19 cellular contexts compared by ENCODE assay signal in genomic region chr3:127394031-127394430, GRCh38.
DNase-seq lines count a peak whose midpoint lies in the region; ATAC-seq, FAIRE-seq and TF ChIP-seq lines count a peak whose summit lies in the region.
"Had no signal": no experiment of that assay in that cellular context is flagged by ENCODE, and none has a peak within 500 bp of the region (broad histone marks: within the 10 kb centered on the region; RNA-seq: fewer than 3 reads in every experiment).

No MANE protein-coding gene starts in this region.

- no peak for TF ChIP-seq RAD21 in H1 (IDR thresholded peaks at IDR 0.05 in 1 of 2, conservative IDR thresholded peaks at IDR 0.05 in 1 of 2; ENCODE audit: low read depth in 2 of 2, low read length in 2 of 2)

- H3F3A ChIP-seq in smooth muscle cell (ENCODE audit: low read depth): no peaks in the 10 kb centered on the region

- H3K9ac ChIP-seq in H1 (replicated peaks in 1 of 4; ENCODE audit: extremely low read depth in 1 of 4, low read depth in 3 of 4, low read length in 3 of 4) (no peak overlapping the region), smooth muscle cell (ENCODE audit: low read depth) (no peak overlapping the region)

- H3K27ac ChIP-seq in H1 (ENCODE audit: low read depth, low read length) (no peak overlapping the region), upper lobe of right lung (no peak overlapping the region), smooth muscle cell (ENCODE audit: low read depth) (no peak overlapping the region)
- H3K27ac ChIP-seq: 22Rv1, A549, C4-2B had no signal

- H3K4me3 ChIP-seq in H1 (ENCODE audit: extremely low read depth in 1 of 4, insufficient read depth in 2 of 4, low read depth in 3 of 4, low read length in 4 of 4) (no peak overlapping the region), upper lobe of right lung (no peak overlapping the region), smooth muscle cell (no peak overlapping the region)
- H3K4me3 ChIP-seq: A549, GM12878, HAP-1 had no signal

- H3K36me3 ChIP-seq in H1 (ENCODE audit: control insufficient read depth in 2 of 4, insufficient read depth in 4 of 4, low read length in 3 of 4) (no peaks in the 10 kb centered on the region), upper lobe of right lung (no peaks in the 10 kb centered on the region), smooth muscle cell (ENCODE audit: low read depth) (no peaks in the 10 kb centered on the region)
- H3K36me3 ChIP-seq: HAP-1 had no signal

- H4K91ac ChIP-seq in H1 (replicated peaks; ENCODE audit: insufficient read length, low read length): peak overlapping the region; percentile 46

- no peak overlapping the region for H3K4ac ChIP-seq in H1 (replicated peaks; ENCODE audit: insufficient read length, low read depth, low read length)

- no peak overlapping the region for H2BK5ac ChIP-seq in H1 (ENCODE audit: low read depth, low read length)

- no peak overlapping the region for H3K56ac ChIP-seq in H1 (replicated peaks; ENCODE audit: insufficient read length, low read depth, low read length)

- no peak overlapping the region for H3K18ac ChIP-seq in H1 (ENCODE audit: extremely low read depth, low read length)

- H3K4me1 ChIP-seq in H1 (replicated peaks in 1 of 4; ENCODE audit: control insufficient read depth in 3 of 4, insufficient read depth in 4 of 4, low read length in 3 of 4) (peaks cover 6 to 19% (median 14%) of the 10 kb centered on the region in 4 experiments), upper lobe of right lung (no peaks in the 10 kb centered on the region), smooth muscle cell (ENCODE audit: low read depth) (peaks cover 23% of the 10 kb centered on the region)
- H3K4me1 ChIP-seq: A549 had no signal

- H3K14ac ChIP-seq in H1 (ENCODE audit: insufficient read length): no peak overlapping the region

- no peaks in the 10 kb centered on the region for H3K23me2 ChIP-seq in H1 (ENCODE audit: low read depth, low read length)

- DNase-seq in DMS 273 (lab: John Stamatoyannopoulos, UW; ENCODE audit: unreplicated experiment) (peak; percentile 28), DMS 273 treated with DMSO at 0.1 percent for 48 hours (lab: John Stamatoyannopoulos, UW) (no peak), H1 (ENCODE audit: low read depth in 1 of 2, low spot score in 2 of 2) (no peak), mesenteric fat pad (ENCODE audit: low spot score) (peak; percentile 72), upper lobe of right lung (peak; percentile 48), smooth muscle cell (lab: John Stamatoyannopoulos, UW; ENCODE audit: unreplicated experiment) (no peak)
- DNase-seq: AML-193; Caco-2; CD4-positive, alpha-beta T cell; DMS53; DND-41; EL had no signal

- ATAC-seq in upper lobe of right lung (no peak), HG02759 (IDR thresholded peaks at IDR 0.05; ENCODE audit: unreplicated experiment) (no peak)
- ATAC-seq: A549, GM12878 had no signal

- no peak for TF ChIP-seq CTCF in H1 (IDR thresholded peaks at IDR 0.05; ENCODE audit: control extremely low read depth in 1 of 3, insufficient read depth in 1 of 3, low read depth in 1 of 3, low read length in 3 of 3)
- no peak for TF ChIP-seq CTCF in upper lobe of right lung (IDR thresholded peaks at IDR 0.05)
- TF ChIP-seq CTCF in smooth muscle cell (IDR thresholded peaks at IDR 0.05; ENCODE audit: borderline replicate concordance, insufficient read depth, poor library complexity, severe bottlenecking): no peak

- H2BK12ac ChIP-seq in H1 (ENCODE audit: low read depth, low read length): no peak overlapping the region; the same call in 1 of the 2 replicates

- H2BK20ac ChIP-seq in H1 (ENCODE audit: low read length): no peak overlapping the region

- H2BK15ac ChIP-seq in H1 (ENCODE audit: low read length): no peak overlapping the region

- WGBS in H1 (ENCODE audit: extremely low coverage in 1 of 2, insufficient coverage in 1 of 2, insufficient read length in 1 of 2, insufficient replicate concordance in 2 of 2, low coverage in 1 of 2, low lambda C conversion rate in 2 of 2, missing lambda C conversion rate in 1 of 2), 2 experiments: 68% methylated on average over 4 of the region's 4 CpGs; no CpG with 5 or more reads in 1 of the 2 experiments
- 83% methylated on average over 4 of the region's 4 CpGs for WGBS in smooth muscle cell (ENCODE audit: low lambda C conversion rate)

- H4K20me1 ChIP-seq in H1 (replicated peaks in 1 of 2; ENCODE audit: control insufficient read depth in 1 of 2, insufficient read depth in 2 of 2, low read length in 2 of 2): no peaks in the 10 kb centered on the region
- no peaks in the 10 kb centered on the region for H4K20me1 ChIP-seq in smooth muscle cell (ENCODE audit: low read depth)

- FAIRE-seq in H1 (lab: Jason Lieb, UNC): no peak
- FAIRE-seq: A549, GM12878, GM19239 had no signal

- H3K4me2 ChIP-seq in H1 (ENCODE audit: insufficient read depth in 1 of 2, low read depth in 2 of 2, low read length in 2 of 2) (no peak overlapping the region), smooth muscle cell (no peak overlapping the region)
- H3K4me2 ChIP-seq: A549 had no signal

- H3K79me1 ChIP-seq in H1 (ENCODE audit: low read depth, low read length): no peaks in the 10 kb centered on the region

- TF ChIP-seq EP300 in H1 (IDR thresholded peaks at IDR 0.05; ENCODE audit: borderline replicate concordance in 1 of 2, low read depth in 2 of 2, low read length in 2 of 2): no peak

- H3K23ac ChIP-seq in H1 (ENCODE audit: insufficient read length): no peak overlapping the region

- no peaks in the 10 kb centered on the region; a peak in 1 of 7 replicates for H3K27me3 ChIP-seq in H1 (replicated peaks in 1 of 4; ENCODE audit: control insufficient read depth in 3 of 4, extremely low read depth in 1 of 4, insufficient read depth in 3 of 4, low read length in 3 of 4)
- H3K27me3 ChIP-seq in upper lobe of right lung: no peaks in the 10 kb centered on the region
- no peaks in the 10 kb centered on the region for H3K27me3 ChIP-seq in smooth muscle cell (ENCODE audit: low read depth)

- intact Hi-C loops in upper lobe of right lung (cut with DNase I): no loop called here

- no peak overlapping the region for H4K5ac ChIP-seq in H1 (ENCODE audit: insufficient read length, low read depth, low read length)

- CTCF ChIA-PET in H1 (lab: Charles Lee; ENCODE audit: partially characterized antibody): interaction anchor here (1.0 to 6.7 kb wide), 2 partner anchors 14 to 19 kb away, joined by 3 to 43 read pairs; no protein-coding TSS in a partner anchor

- H2BK120ac ChIP-seq in H1 (replicated peaks; ENCODE audit: low read depth, low read length): no peak overlapping the region

- H2AFZ ChIP-seq in H1 (ENCODE audit: low read length) (no peak overlapping the region), smooth muscle cell (ENCODE audit: low read depth) (no peak overlapping the region)

- POLR2A ChIA-PET in H1 (lab: Charles Lee; ENCODE audit: partially characterized antibody): no interaction called here

- H2AK5ac ChIP-seq in H1 (ENCODE audit: low read depth, low read length): no peak overlapping the region

- TF ChIP-seq POLR2A in H1 (IDR thresholded peaks at IDR 0.05; ENCODE audit: control extremely low read depth in 1 of 2, low read depth in 2 of 2, low read length in 2 of 2): no peak

- H4K8ac ChIP-seq in H1 (ENCODE audit: extremely low read depth, insufficient read depth, low read length): 0 out of 2 replicates have a peak overlapping the region, but pooled peaks have one; percentile 3

- H3K79me2 ChIP-seq in H1 (ENCODE audit: control insufficient read depth in 1 of 2, insufficient read depth in 2 of 2, low read length in 2 of 2) (no peaks in the 10 kb centered on the region), smooth muscle cell (ENCODE audit: low read depth) (no peaks in the 10 kb centered on the region)

- H3K9me3 ChIP-seq in H1 (ENCODE audit: insufficient read depth in 2 of 2, low read depth in 1 of 2, low read length in 1 of 2) (no peaks in the 10 kb centered on the region), upper lobe of right lung (no peaks in the 10 kb centered on the region), smooth muscle cell (replicated peaks; ENCODE audit: low read depth) (no peaks in the 10 kb centered on the region)
- H3K9me3 ChIP-seq: A549, Caco-2, HAP-1 had no signal

TF ChIP-seq in H1, 55 proteins besides CTCF, POLR2A, EP300 and RAD21:
- TF ChIP-seq SP4 (IDR thresholded peaks at IDR 0.05; ENCODE audit: low read length) (no peak), TEAD4 (IDR thresholded peaks at IDR 0.05; ENCODE audit: low read depth, low read length) (no peak)
TF ChIP-seq in H1: peak in this region for 0.

Comparison
In these comparisons a context has a peak if more than half of its experiments do, and no peak if none do; other contexts are left out.
1. DNase-seq: peak in DMS 273 (single experiment), mesenteric fat pad (single experiment) and upper lobe of right lung (single experiment); none in DMS 273 treated with DMSO at 0.1 percent for 48 hours (single experiment), H1 (0 of 2) and smooth muscle cell (single experiment).